In genomic region chr12:89051065-89051677, GRCh38 we compare ENCODE assay signal across 8 cellular contexts.
DNase-seq lines count a peak whose midpoint lies in the region; ATAC-seq, FAIRE-seq and TF ChIP-seq lines count a peak whose summit lies in the region.

No MANE protein-coding gene starts in this region.

- H3K9me3 ChIP-seq in testis: no peaks in the 10 kb centered on the region

- no peak overlapping the region for H3K4me3 ChIP-seq in testis

- H3K27ac Mint-ChIP-seq in MCF 10A (ENCODE audit: low read depth, unreplicated experiment): no peak overlapping the region

- DNase-seq in DMS153 treated with DMSO at 0.1 percent for 48 hours (lab: John Stamatoyannopoulos, UW; ENCODE audit: unreplicated experiment) (peak; percentile 45), GM19239 (ENCODE audit: insufficient read length, low spot score) (peak; percentile 22), NCI-H774 (lab: John Stamatoyannopoulos, UW) (peak; percentile 62), MCF 10A (ENCODE audit: unreplicated experiment) (peak; percentile 80), iris pigment epithelial cell (ENCODE audit: low read depth) (peak; percentile 79), testis (peak; percentile 26)

- POLR2A ChIA-PET in MCF 10A (lab: Yijun Ruan, JAX): interaction anchor here (0.5 to 2.3 kb wide), 4 partner anchors 299 to 473 kb away, joined by 3 to 5 read pairs (median 4); partner anchors contain the start of gene GALNT4

- ATAC-seq in HG03520 (IDR thresholded peaks at IDR 0.05; ENCODE audit: unreplicated experiment): peak; percentile 82
- ATAC-seq in HG03196 (IDR thresholded peaks at IDR 0.05; ENCODE audit: unreplicated experiment): no peak

- no peaks in the 10 kb centered on the region for H3K36me3 ChIP-seq in testis (ENCODE audit: low read depth, missing control alignments)

- no peak overlapping the region for H3K4me3 Mint-ChIP-seq in MCF 10A (ENCODE audit: unreplicated experiment)

- peaks cover 6% of the 10 kb centered on the region for H3K36me3 Mint-ChIP-seq in MCF 10A (ENCODE audit: insufficient read depth, unreplicated experiment)

- BruUV-seq in MCF 10A (replicated peaks; lab: Mats Ljungman, UMichigan): no TSS peak

- TF ChIP-seq POLR2A in testis (IDR thresholded peaks at IDR 0.05): no peak

- H3K4me1 Mint-ChIP-seq in MCF 10A (ENCODE audit: insufficient read depth, unreplicated experiment): no peaks in the 10 kb centered on the region

- WGBS in testis, 2 donors: 23 to 37% methylated on average over 2 of the region's 2 CpGs

- CTCF ChIA-PET in MCF 10A (lab: Yijun Ruan, JAX): interaction anchor here (0.6 to 4.5 kb wide), 31 partner anchors 8 to 1606 kb away, joined by 3 to 69 read pairs (median 3); partner anchors contain the start of gene GALNT4

- FAIRE-seq in GM19239 (lab: Jason Lieb, UNC): peak; percentile 64

- TF ChIP-seq CTCF in MCF 10A (IDR thresholded peaks at IDR 0.05; ENCODE audit: unreplicated experiment) (peak; percentile 74), testis (IDR thresholded peaks at IDR 0.05) (peak; percentile 83 to 92 (median 84))

- H3K9me3 Mint-ChIP-seq in MCF 10A (ENCODE audit: unreplicated experiment): no peaks in the 10 kb centered on the region

- no peaks in the 10 kb centered on the region for H3K4me1 ChIP-seq in testis

- no peak overlapping the region for H3K27ac ChIP-seq in testis

- H3K27me3 ChIP-seq in testis: no peaks in the 10 kb centered on the region

- intact Hi-C loops in MCF 10A (cut with micrococcal nuclease): loop anchor here (1.0 to 2.0 kb wide), 8 partner anchors 32 to 478 kb away; partner anchors contain the start of genes DUSP6 and GALNT4
- intact Hi-C loops in testis (cut with DNase I; ENCODE audit: low total_unique reads): loop anchor here (10.0 kb wide), 1 partner anchor 404 kb away; no protein-coding TSS in a partner anchor

- H3K27me3 Mint-ChIP-seq in MCF 10A (ENCODE audit: insufficient read depth, unreplicated experiment): no peaks in the 10 kb centered on the region

Comparison
In these comparisons a context has a peak if more than half of its experiments do, and no peak if none do; other contexts are left out.
1. DNase-seq: peak in every context shown above with its lines; median percentile 80 in MCF 10A; 79 in iris pigment epithelial cell; 62 in NCI-H774; 45 in DMS153 treated with DMSO at 0.1 percent for 48 hours; 26 in testis; 22 in GM19239.